Comparison of ENCODE assay signal across 16 cellular contexts in genomic region chr6:54618597-54618996, GRCh38.
DNase-seq lines count a peak whose midpoint lies in the region; ATAC-seq and TF ChIP-seq lines count a peak whose summit lies in the region.
"Had no signal": no experiment of that assay in that cellular context is flagged by ENCODE, and none has a peak within 500 bp of the region (broad histone marks: within the 10 kb centered on the region; RNA-seq: fewer than 3 reads in every experiment).

No MANE protein-coding gene starts in this region.

- intact Hi-C loops in IMR-90 (cut with micrococcal nuclease): loop anchor here (5.0 kb wide), 1 partner anchor 449 kb away; no protein-coding TSS in a partner anchor

- H3K23ac ChIP-seq in IMR-90 (ENCODE audit: low read depth, low read length): no peak overlapping the region

- ATAC-seq in IMR-90 (ENCODE audit: low read depth) (no peak), GM21526 (IDR thresholded peaks at IDR 0.05; ENCODE audit: low FRiP score, unreplicated experiment) (no peak)

- H3K4ac ChIP-seq in IMR-90 (ENCODE audit: low read depth, low read length): peak overlapping the region; percentile 70

- no peaks in the 10 kb centered on the region for H3K9me1 ChIP-seq in IMR-90 (ENCODE audit: insufficient read depth, low read length)

- H3K56ac ChIP-seq in IMR-90 (ENCODE audit: extremely low read depth, insufficient read depth, low read length): no peak overlapping the region

- no TSS peak for BruUV-seq in IMR-90 (replicated peaks; lab: Mats Ljungman, UMichigan)

- no peaks in the 10 kb centered on the region for H3K27me3 ChIP-seq in IMR-90 (ENCODE audit: control insufficient read depth, insufficient read depth, low read length)
- no peaks in the 10 kb centered on the region for H3K27me3 ChIP-seq in hepatocyte
- no peaks in the 10 kb centered on the region for H3K27me3 ChIP-seq in Peyer's patch
- H3K27me3 ChIP-seq: BLaER1 had no signal

- H2BK5ac ChIP-seq in IMR-90 (ENCODE audit: low read depth, low read length, poor library complexity, severe bottlenecking): no peak overlapping the region

- TF ChIP-seq POLR2A in IMR-90 (IDR thresholded peaks at IDR 0.05; ENCODE audit: low read depth, low read length) (no peak), Peyer's patch (IDR thresholded peaks at IDR 0.05) (no peak)

- H3K9me2 ChIP-seq in hepatocyte (replicated peaks; ENCODE audit: insufficient read depth): no peaks in the 10 kb centered on the region

- H3K4me2 ChIP-seq in IMR-90 (ENCODE audit: low read depth, low read length): no peak overlapping the region
- H3K4me2 ChIP-seq in hepatocyte: no peak overlapping the region
- H3K4me2 ChIP-seq: BLaER1 had no signal

- H3K18ac ChIP-seq in IMR-90 (ENCODE audit: low read depth, low read length): peak overlapping the region; percentile 61

- H4K8ac ChIP-seq in IMR-90 (ENCODE audit: low read depth in 2 of 2, low read length in 2 of 2): 0 out of 4 replicates have a peak overlapping the region, but pooled peaks of 1 of the 2 experiments have one; percentile 13

- H3K4me3 Mint-ChIP-seq in osteocyte (ENCODE audit: unreplicated experiment): no peak overlapping the region
- H3K4me3 Mint-ChIP-seq: CD4-positive, alpha-beta T cell had no signal

- CTCF ChIA-PET in IMR-90 (lab: Yijun Ruan, JAX): interaction anchor here (1.2 kb wide), 1 partner anchor 99 kb away, joined by 4 read pairs; no protein-coding TSS in a partner anchor

- TF ChIP-seq CTCF in IMR-90 (conservative IDR thresholded peaks at IDR 0.05; ENCODE audit: low read depth, low read length): no peak
- TF ChIP-seq CTCF in hepatocyte (IDR thresholded peaks at IDR 0.05; ENCODE audit: poor library complexity): no peak
- TF ChIP-seq CTCF in osteocyte (IDR thresholded peaks at IDR 0.05): no peak
- TF ChIP-seq CTCF in Peyer's patch (IDR thresholded peaks at IDR 0.05): no peak

- no peaks in the 10 kb centered on the region for H3K36me3 Mint-ChIP-seq in osteocyte (ENCODE audit: unreplicated experiment)

- peak overlapping the region; percentile 90 for H2BK120ac ChIP-seq in IMR-90 (ENCODE audit: low read depth, low read length)

- no peaks in the 10 kb centered on the region for H3K9me3 ChIP-seq in IMR-90 (ENCODE audit: control insufficient read depth, insufficient read depth, low read length)
- no peaks in the 10 kb centered on the region for H3K9me3 ChIP-seq in hepatocyte (ENCODE audit: low read depth)
- no peaks in the 10 kb centered on the region for H3K9me3 ChIP-seq in Peyer's patch
- H3K9me3 ChIP-seq: BLaER1 had no signal

- H4K20me1 ChIP-seq in IMR-90 (ENCODE audit: insufficient read depth, low read length) (no peaks in the 10 kb centered on the region), hepatocyte (ENCODE audit: insufficient read depth, poor library complexity, severe bottlenecking) (no peaks in the 10 kb centered on the region)
- H4K20me1 ChIP-seq: BLaER1 had no signal

- no peaks in the 10 kb centered on the region for H3K79me2 ChIP-seq in hepatocyte

- H3K14ac ChIP-seq in IMR-90 (replicated peaks; ENCODE audit: low read depth, low read length): no peak overlapping the region; the same call in 1 of the 2 replicates

- in situ Hi-C loops in IMR-90 (cut with MboI; ENCODE audit: low sequenced_read_pairs): no loop called here

- no peak overlapping the region for H2AK9ac ChIP-seq in IMR-90 (replicated peaks; ENCODE audit: low read depth, low read length, poor library complexity)

- POLR2A ChIA-PET in IMR-90 (lab: Charles Lee; ENCODE audit: unreplicated experiment): no interaction called here

- DNase-seq in IMR-90 (no peak), NCI-H526 (lab: John Stamatoyannopoulos, UW) (peak; percentile 4 to 36), hepatocyte (ENCODE audit: low spot score) (no peak), osteocyte (ENCODE audit: extremely low spot score, unreplicated experiment) (no peak), Peyer's patch (no peak), NCI-H1436 (lab: John Stamatoyannopoulos, UW) (no peak), HT-29 (ENCODE audit: low spot score) (no peak)
- DNase-seq: Caco-2; CD4-positive, alpha-beta T cell; NCI-H1105; NCI-H510A; NCI-H82; OCI-M1; Right ventricle myocardium superior had no signal

- no peak overlapping the region for H3K27ac ChIP-seq in IMR-90 (ENCODE audit: insufficient read depth, low read length)
- peak overlapping the region; percentile 77 for H3K27ac ChIP-seq in hepatocyte
- no peak overlapping the region for H3K27ac ChIP-seq in Peyer's patch
- H3K27ac ChIP-seq: BLaER1 had no signal

- H3K27me3 Mint-ChIP-seq in osteocyte (ENCODE audit: unreplicated experiment): no peaks in the 10 kb centered on the region
- H3K27me3 Mint-ChIP-seq: CD4-positive, alpha-beta T cell had no signal

- 0 out of 3 replicates have a peak overlapping the region, but pooled peaks have one; percentile 39 for H2BK15ac ChIP-seq in IMR-90 (ENCODE audit: low read depth, low read length)

- H3K4me1 ChIP-seq in IMR-90 (ENCODE audit: control insufficient read depth, insufficient read depth, low read length) (peaks cover 5% of the 10 kb centered on the region; the same call in 1 of the 2 replicates), hepatocyte (ENCODE audit: insufficient read depth) (peaks cover 8% of the 10 kb centered on the region), Peyer's patch (no peaks in the 10 kb centered on the region)
- H3K4me1 ChIP-seq: BLaER1 had no signal

- no peaks in the 10 kb centered on the region for H3K9me3 Mint-ChIP-seq in osteocyte (ENCODE audit: unreplicated experiment)
- H3K9me3 Mint-ChIP-seq: CD4-positive, alpha-beta T cell had no signal

- H2AFZ ChIP-seq in IMR-90 (replicated peaks; ENCODE audit: low read length, poor library complexity) (no peak overlapping the region), hepatocyte (no peak overlapping the region)

- H3K27ac Mint-ChIP-seq in osteocyte (ENCODE audit: unreplicated experiment): peak overlapping the region; percentile 64
- H3K27ac Mint-ChIP-seq: CD4-positive, alpha-beta T cell had no signal

- peak overlapping the region; percentile 82 for H2BK20ac ChIP-seq in IMR-90 (ENCODE audit: low read depth, low read length)

- H3K36me3 ChIP-seq in IMR-90 (ENCODE audit: control insufficient read depth, insufficient read depth, low read length) (no peaks in the 10 kb centered on the region), hepatocyte (replicated peaks; ENCODE audit: insufficient read depth, low read depth) (no peaks in the 10 kb centered on the region), Peyer's patch (no peaks in the 10 kb centered on the region)
- H3K36me3 ChIP-seq: BLaER1 had no signal

- H3K4me3 ChIP-seq in IMR-90 (ENCODE audit: insufficient read depth, low read depth, low read length): no peak overlapping the region
- no peak overlapping the region for H3K4me3 ChIP-seq in hepatocyte
- H3K4me3 ChIP-seq in Peyer's patch: no peak overlapping the region
- H3K4me3 ChIP-seq: BLaER1 had no signal

- H3K9ac ChIP-seq in IMR-90 (ENCODE audit: low read depth, low read length): no peak overlapping the region
- H3K9ac ChIP-seq: BLaER1 had no signal

- dilution Hi-C loops in IMR-90 (cut with HindIII; ENCODE audit: low sequenced_read_pairs, unreplicated experiment): no loop called here

- TF ChIP-seq RAD21 in IMR-90 (IDR thresholded peaks at IDR 0.05; ENCODE audit: low read length): no peak

- peaks cover 34% of the 10 kb centered on the region for H3K4me1 Mint-ChIP-seq in osteocyte (ENCODE audit: unreplicated experiment)

- H4K91ac ChIP-seq in IMR-90 (ENCODE audit: insufficient read depth, low read depth, low read length): no peak overlapping the region

- peak overlapping the region; percentile 48 for H2AK5ac ChIP-seq in IMR-90 (ENCODE audit: low read depth, low read length)

- H4K5ac ChIP-seq in IMR-90 (ENCODE audit: low read depth, low read length): peak overlapping the region; percentile 54; the same call in 1 of the 2 replicates

- no peaks in the 10 kb centered on the region for H3K79me1 ChIP-seq in IMR-90 (ENCODE audit: low read depth in 1 of 2, low read length in 2 of 2)

TF ChIP-seq in IMR-90, 13 proteins besides CTCF, POLR2A, EP300 and RAD21:
- TF ChIP-seq SMC3 (IDR thresholded peaks at IDR 0.05; ENCODE audit: low read depth, low read length) (no peak), RCOR1 (IDR thresholded peaks at IDR 0.05; ENCODE audit: insufficient replicate concordance, low read length) (no peak), ELK1 (IDR thresholded peaks at IDR 0.05; ENCODE audit: borderline replicate concordance, low read depth, low read length) (no peak), USF2 (IDR thresholded peaks at IDR 0.05; ENCODE audit: low read depth, low read length) (no peak), FOS (IDR thresholded peaks at IDR 0.05; ENCODE audit: low read depth, low read length) (no peak), NFE2L2 (IDR thresholded peaks at IDR 0.05; ENCODE audit: low read depth, low read length) (no peak), CHD1 (IDR thresholded peaks at IDR 0.05; ENCODE audit: low read depth, low read length) (no peak), BHLHE40 (IDR thresholded peaks at IDR 0.05; ENCODE audit: low read depth, low read length) (no peak), MAFK (IDR thresholded peaks at IDR 0.05; ENCODE audit: low read depth, low read length) (no peak), CEBPB (IDR thresholded peaks at IDR 0.05; ENCODE audit: low read depth, low read length) (no peak)

Comparison
In these comparisons a context has a peak if more than half of its experiments do, and no peak if none do; other contexts are left out.
1. DNase-seq: peak in NCI-H526 (2 of 2); none in IMR-90 (single experiment), hepatocyte (single experiment), osteocyte (single experiment), Peyer's patch (0 of 3), NCI-H1436 (single experiment) and HT-29 (single experiment).